In genomic region chr1:40096977-40097782, GRCh38 we compare ENCODE assay signal across 1 cellular context.
TF ChIP-seq lines count a peak whose summit lies in the region.

PPT1 (minus strand) TSS chr1:40097252; CDS start chr1:40097238, 14 bp downstream.

TF ChIP-seq in GM23338, 12 proteins besides CTCF, POLR2A, EP300 and RAD21 (continued from another document):
- TF ChIP-seq ZNF462 (CRISPR knock-in tag; IDR thresholded peaks at IDR 0.05) (no peak), STAT1 (IDR thresholded peaks at IDR 0.05; ENCODE audit: unreplicated experiment) (no peak)
TF ChIP-seq in GM23338: peak in this region for 1.
